In genomic region chr12:42475055-42475454, GRCh38 we compare ENCODE assay signal across 12 cellular contexts.
A peak's percentile ranks its signal among the peaks of the same experiment; 100 is the strongest.
DNase-seq lines count a peak whose midpoint lies in the region; ATAC-seq and TF ChIP-seq lines count a peak whose summit lies in the region.
"Had no signal": no experiment of that assay in that cellular context is flagged by ENCODE, and none has a peak within 500 bp of the region (broad histone marks: within the 10 kb centered on the region; RNA-seq: fewer than 3 reads in every experiment).

No MANE protein-coding gene starts in this region.

- intact Hi-C loops in upper lobe of right lung (cut with DNase I): no loop called here

- H3K36me3 Mint-ChIP-seq in IgD-negative memory B cell (no peaks in the 10 kb centered on the region), memory B cell (peaks cover 13% of the 10 kb centered on the region)
- H3K36me3 Mint-ChIP-seq: activated naive CD4-positive, alpha-beta T cell treated with anti-CD3 and anti-CD28 coated beads, Interleukin-2, amount 10 ng/mL, durations not matched to agents 7 days and 5 days; CD4-positive, alpha-beta memory T cell had no signal

- peaks cover 82% of the 10 kb centered on the region for H3K79me2 ChIP-seq in GM23248 (ENCODE audit: insufficient read depth)

- no peak for TF ChIP-seq EP300 in tibial nerve (IDR thresholded peaks at IDR 0.05)

- TF ChIP-seq CTCF in tibial nerve (IDR thresholded peaks at IDR 0.05): no peak
- no peak for TF ChIP-seq CTCF in upper lobe of right lung (IDR thresholded peaks at IDR 0.05)

- H3K4me1 ChIP-seq in GM23248 (ENCODE audit: insufficient read depth): peaks cover 60% of the 10 kb centered on the region
- H3K4me1 ChIP-seq in tibial nerve: peaks cover 0 to 57% (median 7%) of the 10 kb centered on the region in 4 donors
- peaks cover 13% of the 10 kb centered on the region for H3K4me1 ChIP-seq in upper lobe of right lung

- H3K9me2 ChIP-seq in GM23248 (ENCODE audit: insufficient read depth): no peaks in the 10 kb centered on the region

- H3F3A ChIP-seq in GM23248 (ENCODE audit: insufficient read depth): peaks cover 40% of the 10 kb centered on the region

- peaks cover 7% of the 10 kb centered on the region; the same call in 1 of the 2 replicates for H3K36me3 ChIP-seq in GM23248 (ENCODE audit: low read depth)
- H3K36me3 ChIP-seq in tibial nerve: no peaks in the 10 kb centered on the region
- peaks cover 6% of the 10 kb centered on the region for H3K36me3 ChIP-seq in upper lobe of right lung

- no peak for TF ChIP-seq POLR2A in tibial nerve (IDR thresholded peaks at IDR 0.05)

- H3K27ac ChIP-seq in GM23248: no peak overlapping the region
- H3K27ac ChIP-seq in tibial nerve: peak overlapping the region in 1 of 4 donors; percentile 6
- H3K27ac ChIP-seq in upper lobe of right lung: no peak overlapping the region
- H3K27ac ChIP-seq: KMS-11 had no signal

- DNase-seq in GM23248: no peak
- no peak for DNase-seq in memory B cell (ENCODE audit: low spot score in 2 of 2)
- no peak for DNase-seq in iPS-NIHi11 (ENCODE audit: low spot score)
- DNase-seq in tibial nerve (ENCODE audit: low spot score in 2 of 2): no peak
- no peak for DNase-seq in upper lobe of right lung
- no peak for DNase-seq in EL
- DNase-seq: activated CD8-positive, alpha-beta T cell treated with anti-CD3 and anti-CD28 coated beads, Interleukin-2, amount 10 ng/mL, durations not matched to agents 7 days and 5 days; activated naive CD4-positive, alpha-beta T cell treated with anti-CD3 and anti-CD28 coated beads, Interleukin-2, amount 10 ng/mL, durations not matched to agents 7 days and 5 days; CD4-positive, alpha-beta memory T cell had no signal

- no peak overlapping the region for H2AFZ ChIP-seq in GM23248

- ATAC-seq in GM18861 (IDR thresholded peaks at IDR 0.05; ENCODE audit: unreplicated experiment) (peak; percentile 43), memory B cell (ENCODE audit: low read depth) (peak; percentile 70), upper lobe of right lung (no peak)
- ATAC-seq: activated CD8-positive, alpha-beta T cell treated with anti-CD3 and anti-CD28 coated beads, Interleukin-2, amount 10 ng/mL, durations not matched to agents 7 days and 5 days had no signal

- H3K27ac Mint-ChIP-seq in IgD-negative memory B cell: peak overlapping the region; percentile 11 to 83 (median 83)
- H3K27ac Mint-ChIP-seq in memory B cell: peak overlapping the region; percentile 85
- H3K27ac Mint-ChIP-seq: activated CD8-positive, alpha-beta T cell treated with anti-CD3 and anti-CD28 coated beads, Interleukin-2, amount 10 ng/mL, durations not matched to agents 7 days and 5 days; activated naive CD4-positive, alpha-beta T cell treated with anti-CD3 and anti-CD28 coated beads, Interleukin-2, amount 10 ng/mL, durations not matched to agents 7 days and 5 days; CD4-positive, alpha-beta memory T cell had no signal

- H3K9me3 ChIP-seq in GM23248 (ENCODE audit: low read depth) (no peaks in the 10 kb centered on the region), tibial nerve (no peaks in the 10 kb centered on the region), upper lobe of right lung (no peaks in the 10 kb centered on the region)

- H3K4me1 Mint-ChIP-seq in IgD-negative memory B cell (peaks cover 30 to 47% (median 41%) of the 10 kb centered on the region in 3 donors), memory B cell (peaks cover 50% of the 10 kb centered on the region)
- H3K4me1 Mint-ChIP-seq: CD4-positive, alpha-beta memory T cell had no signal

- no peak overlapping the region for H3K9ac ChIP-seq in GM23248
- H3K9ac ChIP-seq: KMS-11 had no signal

- H3K4me3 Mint-ChIP-seq in IgD-negative memory B cell (peak overlapping the region; percentile 2 to 40 (median 12)), memory B cell (peak overlapping the region; percentile 68)
- H3K4me3 Mint-ChIP-seq: activated CD8-positive, alpha-beta T cell treated with anti-CD3 and anti-CD28 coated beads, Interleukin-2, amount 10 ng/mL, durations not matched to agents 7 days and 5 days; activated naive CD4-positive, alpha-beta T cell treated with anti-CD3 and anti-CD28 coated beads, Interleukin-2, amount 10 ng/mL, durations not matched to agents 7 days and 5 days; CD4-positive, alpha-beta memory T cell had no signal

- no peak overlapping the region for H3K4me3 ChIP-seq in GM23248
- H3K4me3 ChIP-seq in tibial nerve: no peak overlapping the region
- H3K4me3 ChIP-seq in upper lobe of right lung: no peak overlapping the region

- no peaks in the 10 kb centered on the region for H4K20me1 ChIP-seq in GM23248 (ENCODE audit: insufficient read depth)

- H3K4me2 ChIP-seq in GM23248 (ENCODE audit: unreplicated experiment): peak overlapping the region; percentile 35
- H3K4me2 ChIP-seq: KMS-11 had no signal

- H3K27me3 Mint-ChIP-seq in IgD-negative memory B cell (no peaks in the 10 kb centered on the region), memory B cell (no peaks in the 10 kb centered on the region)

- H3K27me3 ChIP-seq in GM23248 (replicated peaks; ENCODE audit: insufficient read depth): no peaks in the 10 kb centered on the region
- no peaks in the 10 kb centered on the region for H3K27me3 ChIP-seq in tibial nerve
- H3K27me3 ChIP-seq in upper lobe of right lung: no peaks in the 10 kb centered on the region

- in situ Hi-C loops in GM23248 (cut with MboI): loop anchor here (10.0 kb wide), 1 partner anchor 860 kb away; no protein-coding TSS in a partner anchor

- H3K9me3 Mint-ChIP-seq in IgD-negative memory B cell: no peaks in the 10 kb centered on the region
- no peaks in the 10 kb centered on the region for H3K9me3 Mint-ChIP-seq in memory B cell
- H3K9me3 Mint-ChIP-seq: activated naive CD4-positive, alpha-beta T cell treated with anti-CD3 and anti-CD28 coated beads, Interleukin-2, amount 10 ng/mL, durations not matched to agents 7 days and 5 days had no signal

- WGBS in GM23248 (ENCODE audit: low coverage in 1 of 2, low lambda C conversion rate in 2 of 2, missing lambda C conversion rate in 2 of 2), 2 experiments: 70 to 75% methylated on average over 3 of the region's 3 CpGs
- 33 to 41% methylated on average over 3 of the region's 3 CpGs for WGBS in tibial nerve, 2 donors
